Comparison of ENCODE assay signal across 8 cellular contexts in genomic region chr1:151197863-151198253, GRCh38. TPM values are rescaled to one million over a fixed set of nuclear protein-coding genes. Genes with fewer than 3 reads are reported as not detected.
DNase-seq lines count a peak whose midpoint lies in the region; ATAC-seq, FAIRE-seq and TF ChIP-seq lines count a peak whose summit lies in the region.

No MANE protein-coding gene starts in this region.

- no peaks in the 10 kb centered on the region for H3K27me3 ChIP-seq in suprapubic skin

- H3K9me3 ChIP-seq in iPS-18c (ENCODE audit: control insufficient read depth, insufficient read depth, low read length): no peaks in the 10 kb centered on the region
- H3K9me3 ChIP-seq in suprapubic skin: no peaks in the 10 kb centered on the region

- H3K36me3 Mint-ChIP-seq in activated naive CD4-positive, alpha-beta T cell treated with anti-CD3 and anti-CD28 coated beads, Interleukin-2, amount 50 U/mL, for 24 hours: peaks cover 9% of the 10 kb centered on the region
- H3K36me3 Mint-ChIP-seq in activated CD8-positive, alpha-beta T cell treated with anti-CD3 and anti-CD28 coated beads for 36 hours (ENCODE audit: low read depth): peaks cover 28% of the 10 kb centered on the region

- no peak for ATAC-seq in activated CD8-positive, alpha-beta T cell treated with anti-CD3 and anti-CD28 coated beads for 36 hours

- POLR2A ChIA-PET in activated CD8-positive, alpha-beta T cell treated with anti-CD3 and anti-CD28 coated beads for 36 hours (lab: Charles Lee): no interaction called here

- no peaks in the 10 kb centered on the region for H3K9me3 Mint-ChIP-seq in activated naive CD4-positive, alpha-beta T cell treated with anti-CD3 and anti-CD28 coated beads, Interleukin-2, amount 50 U/mL, for 24 hours
- no peaks in the 10 kb centered on the region for H3K9me3 Mint-ChIP-seq in activated CD8-positive, alpha-beta T cell treated with anti-CD3 and anti-CD28 coated beads for 36 hours

- H3K4me3 ChIP-seq in iPS-18c (ENCODE audit: insufficient read depth, low read depth, low read length) (peak overlapping the region; percentile 100), suprapubic skin (peak overlapping the region; percentile 77)

- peaks cover 55% of the 10 kb centered on the region for H3K4me1 ChIP-seq in suprapubic skin

- CTCF ChIA-PET in activated CD8-positive, alpha-beta T cell treated with anti-CD3 and anti-CD28 coated beads for 36 hours (lab: Charles Lee): interaction anchor here (1.2 to 1.8 kb wide), 2 partner anchors 57 to 143 kb away, joined by 3 to 4 read pairs; partner anchors contain the start of gene PSMD4

- H3K4me3 Mint-ChIP-seq in activated naive CD4-positive, alpha-beta T cell treated with anti-CD3 and anti-CD28 coated beads, Interleukin-2, amount 50 U/mL, for 24 hours: peak overlapping the region; percentile 100
- peak overlapping the region; percentile 98 for H3K4me3 Mint-ChIP-seq in activated CD8-positive, alpha-beta T cell treated with anti-CD3 and anti-CD28 coated beads for 36 hours

- WGBS in suprapubic skin: 9% methylated on average over 10 of the region's 10 CpGs

- H3K27ac Mint-ChIP-seq in activated naive CD4-positive, alpha-beta T cell treated with anti-CD3 and anti-CD28 coated beads, Interleukin-2, amount 50 U/mL, for 24 hours: peak overlapping the region; percentile 99
- H3K27ac Mint-ChIP-seq in activated CD8-positive, alpha-beta T cell treated with anti-CD3 and anti-CD28 coated beads for 36 hours: peak overlapping the region; percentile 98

- no peaks in the 10 kb centered on the region for H3K27me3 Mint-ChIP-seq in activated naive CD4-positive, alpha-beta T cell treated with anti-CD3 and anti-CD28 coated beads, Interleukin-2, amount 50 U/mL, for 24 hours
- H3K27me3 Mint-ChIP-seq in activated CD8-positive, alpha-beta T cell treated with anti-CD3 and anti-CD28 coated beads for 36 hours: no peaks in the 10 kb centered on the region

- H3K36me3 ChIP-seq in suprapubic skin: peaks cover 7% of the 10 kb centered on the region

- peaks cover 45% of the 10 kb centered on the region for H3K4me1 Mint-ChIP-seq in activated naive CD4-positive, alpha-beta T cell treated with anti-CD3 and anti-CD28 coated beads, Interleukin-2, amount 50 U/mL, for 24 hours
- peaks cover 31% of the 10 kb centered on the region for H3K4me1 Mint-ChIP-seq in activated CD8-positive, alpha-beta T cell treated with anti-CD3 and anti-CD28 coated beads for 36 hours (ENCODE audit: low read depth)

- TF ChIP-seq CTCF in activated CD8-positive, alpha-beta T cell treated with anti-CD3 and anti-CD28 coated beads for 36 hours (IDR thresholded peaks at IDR 0.05): no peak
- TF ChIP-seq CTCF in suprapubic skin (IDR thresholded peaks at IDR 0.05): no peak

- no peak for DNase-seq in activated naive CD4-positive, alpha-beta T cell (lab: John Stamatoyannopoulos, UW)
- no peak for DNase-seq in activated CD8-positive, alpha-beta T cell treated with anti-CD3 and anti-CD28 coated beads for 36 hours
- DNase-seq in suprapubic skin (ENCODE audit: low spot score in 2 of 2) (peak in 1 of 2 donors; percentile 50), occipital lobe (lab: John Stamatoyannopoulos, UW) (no peak), GM12892 (ENCODE audit: insufficient read length) (no peak)
- DNase-seq in activated CD4-positive, alpha-beta T cell treated with anti-CD3 and anti-CD28 coated beads, Interleukin-2, amount 50 U/mL, for 1 hour: no peak

- no peak for FAIRE-seq in GM12892 (lab: Jason Lieb, UNC)

- TF ChIP-seq POLR2A in suprapubic skin (IDR thresholded peaks at IDR 0.05) (no peak), GM12892 (IDR thresholded peaks at IDR 0.05; ENCODE audit: low read depth, low read length) (no peak)

- peak overlapping the region; percentile 97 for H3K27ac ChIP-seq in suprapubic skin

- intact Hi-C loops in activated CD8-positive, alpha-beta T cell treated with anti-CD3 and anti-CD28 coated beads for 36 hours (cut with micrococcal nuclease): loop anchor here (5.0 kb wide), 2 partner anchors 54 to 144 kb away; partner anchors contain the start of gene PSMD4

- TF ChIP-seq EP300 in suprapubic skin (IDR thresholded peaks at IDR 0.05): no peak

RNA-seq across cellular contexts. Expression of gene PIP5K1A, which starts 0.5 kb away (rescaled TPM):
- 10 to 100 TPM; 63.1 to 66.1 TPM for total RNA-seq in activated CD8-positive, alpha-beta T cell treated with anti-CD3 and anti-CD28 coated beads for 36 hours
- total RNA-seq in suprapubic skin: 100 to 1,000 TPM in 1 of 4 donors, 10 to 100 TPM in 3; 41.6 to 120 (median 51.6) TPM
- 56.3 TPM for total RNA-seq in occipital lobe
- 39.7 TPM for polyA plus RNA-seq in GM12892 (2012; ENCODE audit: missing spikeins)

RNA-seq across cellular contexts. Expression of gene VPS72, which starts 7.9 kb away (rescaled TPM):
- total RNA-seq in activated CD8-positive, alpha-beta T cell treated with anti-CD3 and anti-CD28 coated beads for 36 hours: 10 to 100 TPM; 47.4 to 61.0 TPM
- total RNA-seq in suprapubic skin (10 to 100 TPM; 17.2 to 30.8 (median 26.8) TPM), occipital lobe (75.3 TPM)
- polyA plus RNA-seq in GM12892 (2012; ENCODE audit: missing spikeins): 59.9 TPM

RNA-seq across cellular contexts. Expression of gene TMOD4, which starts 22.1 kb away (rescaled TPM):
- total RNA-seq in activated CD8-positive, alpha-beta T cell treated with anti-CD3 and anti-CD28 coated beads for 36 hours: 1 to 10 TPM; 1.9 to 2.5 TPM
- total RNA-seq in suprapubic skin (not detected), occipital lobe (not detected)
- polyA plus RNA-seq in GM12892 (2012; ENCODE audit: missing spikeins): not detected

RNA-seq across cellular contexts. Expression of gene SCNM1, which starts 31.9 kb away (rescaled TPM):
- total RNA-seq in activated CD8-positive, alpha-beta T cell treated with anti-CD3 and anti-CD28 coated beads for 36 hours: 10 to 100 TPM; 57.0 to 59.6 TPM
- total RNA-seq in suprapubic skin (10 to 100 TPM; 29.6 to 40.6 (median 35.4) TPM), occipital lobe (35.6 TPM)
- polyA plus RNA-seq in GM12892 (2012; ENCODE audit: missing spikeins): 53.4 TPM

RNA-seq across cellular contexts. Expression of gene LYSMD1, which starts 32.2 kb away (rescaled TPM):
- total RNA-seq in activated CD8-positive, alpha-beta T cell treated with anti-CD3 and anti-CD28 coated beads for 36 hours: 1 to 10 TPM; 4.5 TPM
- total RNA-seq in suprapubic skin (10 to 100 TPM in 3 of 4 donors, 1 to 10 TPM in 1; 8.4 to 15.2 (median 12.5) TPM), occipital lobe (16.4 TPM)
- 8.1 TPM for polyA plus RNA-seq in GM12892 (2012; ENCODE audit: missing spikeins)
